Comparison of ENCODE assay signal across 8 cellular contexts in the genomic region with DNA sequence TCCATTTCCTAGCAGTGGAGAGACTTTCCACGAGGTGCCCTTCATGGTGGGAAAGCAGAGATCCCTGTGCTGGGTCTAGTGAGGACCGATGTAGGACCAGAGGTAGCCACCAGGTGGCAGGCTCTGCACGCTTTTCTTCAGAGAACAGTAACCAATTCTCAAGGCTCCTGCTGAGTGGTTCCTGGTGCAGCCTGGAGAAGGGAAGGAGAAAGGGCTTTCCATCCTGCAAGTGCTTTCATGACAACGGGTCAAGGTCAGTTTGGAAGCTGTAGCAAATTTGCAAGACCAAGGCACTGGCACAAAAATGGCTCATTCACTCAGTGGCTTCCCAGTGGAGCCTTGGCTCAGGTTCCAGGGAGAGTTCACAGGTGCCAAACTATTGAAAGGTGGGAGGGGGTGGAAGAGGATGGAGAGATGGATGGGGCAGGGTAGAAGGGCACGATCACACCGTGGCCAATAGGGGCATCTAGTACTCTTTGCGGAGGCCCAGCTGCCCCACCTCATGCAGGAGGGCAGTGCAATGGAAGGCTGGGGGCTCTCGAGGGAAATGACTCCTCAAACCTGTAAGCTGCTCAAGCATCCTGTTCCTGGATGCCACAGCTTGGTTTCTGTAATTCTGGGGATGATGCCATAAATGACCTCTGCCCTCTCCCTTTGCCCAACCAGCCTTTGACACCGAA. TPM values are rescaled to one million over a fixed set of nuclear protein-coding genes. Genes with fewer than 3 reads are reported as not detected.
A peak's percentile ranks its signal among the peaks of the same experiment; 100 is the strongest.
DNase-seq lines count a peak whose midpoint lies in the region; ATAC-seq and TF ChIP-seq lines count a peak whose summit lies in the region.

No MANE protein-coding gene starts in this region.

- no peak overlapping the region for H3K27ac ChIP-seq in Panc1 (ENCODE audit: low read length)
- H3K27ac ChIP-seq in neutrophil = no peak overlapping the region
- H3K27ac ChIP-seq in thyroid gland = peak overlapping the region; percentile 15 to 48 (median 41)

- no peak overlapping the region for H3K4me3 ChIP-seq in Panc1 (ENCODE audit: low read depth in 2 of 2, low read length in 2 of 2)
- no peak overlapping the region for H3K4me3 ChIP-seq in neutrophil (ENCODE audit: low read depth in 1 of 2, low read length in 1 of 2)
- H3K4me3 ChIP-seq in thyroid gland (replicated peaks in 1 of 3) = no peak overlapping the region

- in situ Hi-C loops in Panc1 (cut with HindIII; ENCODE audit: low pct_unique_long_range_greater_than_20kb, low sequenced_read_pairs) = no loop called here

- WGBS in thyroid gland, 2 donors = 44 to 46% methylated on average over 9 of the region's 9 CpGs

- intact Hi-C loops in Panc1 (cut with micrococcal nuclease; ENCODE audit: unreplicated experiment) = no loop called here
- intact Hi-C loops in thyroid gland (cut with DNase I) = no loop called here

- ATAC-seq in Panc1 (peak; percentile 85), GM18909 (IDR thresholded peaks at IDR 0.05; ENCODE audit: poor library complexity, unreplicated experiment) (no peak)

- TF ChIP-seq POLR2A in thyroid gland (IDR thresholded peaks at IDR 0.05) = no peak

- CTCF ChIA-PET in Panc1 (lab: Charles Lee) = interaction anchor here (0.6 kb wide), 1 partner anchor 230 kb away, joined by 6 read pairs; no protein-coding TSS in a partner anchor

- POLR2A ChIA-PET in Panc1 (lab: Charles Lee) = interaction anchor here (0.5 kb wide), 1 partner anchor 793 kb away, joined by 4 read pairs; no protein-coding TSS in a partner anchor

- no peaks in the 10 kb centered on the region for H3K4me1 ChIP-seq in Panc1 (ENCODE audit: control insufficient read depth, insufficient read depth, low read length)
- H3K4me1 ChIP-seq in neutrophil (ENCODE audit: control insufficient read depth in 1 of 2, insufficient read depth in 1 of 2, low read depth in 1 of 2, low read length in 1 of 2) = no peaks in the 10 kb centered on the region
- peaks cover 17 to 51% of the 10 kb centered on the region in 2 donors for H3K4me1 ChIP-seq in thyroid gland

- TF ChIP-seq CTCF in GM12872 (IDR thresholded peaks at IDR 0.05; ENCODE audit: insufficient read depth, low read depth, low read length) (peak; percentile 97), Panc1 (IDR thresholded peaks at IDR 0.05) (peak; percentile 92), neutrophil (IDR thresholded peaks at IDR 0.05) (peak; percentile 70), thyroid gland (IDR thresholded peaks at IDR 0.05) (peak; percentile 59 to 90 (median 78))

- no TSS peak for BruUV-seq in Panc1 (replicated peaks; lab: Mats Ljungman, UMichigan)

- DNase-seq in HT-29 (ENCODE audit: low spot score) (peak; percentile 81), Panc1 (ENCODE audit: low read depth, low spot score) (peak; percentile 51), fibroblast of peridontal ligament (ENCODE audit: extremely low read depth) (peak; percentile 70), thyroid gland (peak; percentile 79 to 83)
- peak; percentile 76 to 77 for DNase-seq in activated T-cell treated with anti-CD3 and anti-CD28 coated beads, Interleukin-2, amount 50 U/mL, for 48 hours

- H3K27me3 ChIP-seq in Panc1 (ENCODE audit: control insufficient read depth, insufficient read depth, low read length) = no peaks in the 10 kb centered on the region
- H3K27me3 ChIP-seq in neutrophil = peaks cover 3% of the 10 kb centered on the region
- no peaks in the 10 kb centered on the region for H3K27me3 ChIP-seq in thyroid gland

- H3K9me3 ChIP-seq in Panc1 (ENCODE audit: control insufficient read depth, insufficient read depth, low read depth, low read length) (no peaks in the 10 kb centered on the region), neutrophil (no peaks in the 10 kb centered on the region), thyroid gland (no peaks in the 10 kb centered on the region)

- H3K36me3 ChIP-seq in Panc1 (ENCODE audit: control insufficient read depth, insufficient read depth, low read length) (no peaks in the 10 kb centered on the region), neutrophil (no peaks in the 10 kb centered on the region), thyroid gland (no peaks in the 10 kb centered on the region)

RNA-seq across cellular contexts. Expression of a gene that starts 25.5 kb away (rescaled TPM):
- total RNA-seq in HT-29 (2014; rRNA removed; shearing (Covaris generic)) = not detected in 2 replicates
- not detected for total RNA-seq in Panc1 (2021; ENCODE audit: unreplicated experiment)
- not detected for polyA plus RNA-seq in Panc1 (2012; ENCODE audit: insufficient read length)
- under 1 TPM in 1 of 4 donors, not detected in 3; 0.88 TPM for total RNA-seq in thyroid gland

RNA-seq across cellular contexts. Expression of a gene that starts 33.8 kb away (rescaled TPM):
- total RNA-seq in HT-29 (2014; rRNA removed; shearing (Covaris generic)) = 0.13 TPM in 1 of 2 replicates, not detected in the other
- total RNA-seq in Panc1 (2021; ENCODE audit: unreplicated experiment) = not detected
- polyA plus RNA-seq in Panc1 (2012; ENCODE audit: insufficient read length) = not detected
- 10 to 100 TPM in 1 of 4 donors, 1 to 10 TPM in 3; 1.1 to 11.5 (median 4.5) TPM for total RNA-seq in thyroid gland

Comparison
In these comparisons a context has a peak if more than half of its experiments do, and no peak if none do; other contexts are left out.
1. H3K27ac ChIP-seq: peak in thyroid gland (3 of 3); none in Panc1 (single experiment) and neutrophil (single experiment).
2. Peak in every context shown above with its lines, with median percentiles within 50 percentile points of each other: CTCF ChIP-seq and DNase-seq.